13 cellular contexts compared by ENCODE assay signal in genomic region chr3:179265875-179266274, GRCh38. TPM values are rescaled to one million over a fixed set of nuclear protein-coding genes. Genes with fewer than 3 reads are reported as not detected.
DNase-seq lines count a peak whose midpoint lies in the region; ATAC-seq and TF ChIP-seq lines count a peak whose summit lies in the region.
"Had no signal": no experiment of that assay in that cellular context is flagged by ENCODE, and none has a peak within 500 bp of the region (broad histone marks: within the 10 kb centered on the region; RNA-seq: fewer than 3 reads in every experiment).

No MANE protein-coding gene starts in this region.

- H3K27ac Mint-ChIP-seq in activated CD4-positive, alpha-beta T cell treated with anti-CD3 and anti-CD28 coated beads for 36 hours = no peak overlapping the region
- H3K27ac Mint-ChIP-seq in stimulated activated memory B cell treated with anti-CD40 and anti-IgM and Interleukin-4, amounts not matched to agents 10 μg/mL and 1 μg/mL and 100 μg/mL, for 72 hours = peak overlapping the region; percentile 90
- H3K27ac Mint-ChIP-seq in effector memory CD8-positive, alpha-beta T cell = no peak overlapping the region

- no peaks in the 10 kb centered on the region for H3K4me1 ChIP-seq in adrenal gland (replicated peaks in 1 of 2)

- POLR2A ChIA-PET in activated CD4-positive, alpha-beta T cell treated with anti-CD3 and anti-CD28 coated beads for 36 hours (lab: Charles Lee) = no interaction called here

- H3K27me3 ChIP-seq in adrenal gland = no peaks in the 10 kb centered on the region
- H3K27me3 ChIP-seq: cardiac muscle cell had no signal

- no peaks in the 10 kb centered on the region for H3K9me3 Mint-ChIP-seq in activated CD4-positive, alpha-beta T cell treated with anti-CD3 and anti-CD28 coated beads for 36 hours (ENCODE audit: low read depth)
- H3K9me3 Mint-ChIP-seq in stimulated activated memory B cell treated with anti-CD40 and anti-IgM and Interleukin-4, amounts not matched to agents 10 μg/mL and 1 μg/mL and 100 μg/mL, for 72 hours = no peaks in the 10 kb centered on the region
- H3K9me3 Mint-ChIP-seq in effector memory CD8-positive, alpha-beta T cell = no peaks in the 10 kb centered on the region

- no peak for TF ChIP-seq POLR2A in adrenal gland (IDR thresholded peaks at IDR 0.05)

- TF ChIP-seq CTCF in adrenal gland (IDR thresholded peaks at IDR 0.05) = no peak

- H3K4me1 Mint-ChIP-seq in activated CD4-positive, alpha-beta T cell treated with anti-CD3 and anti-CD28 coated beads for 36 hours = peaks cover 4% of the 10 kb centered on the region
- H3K4me1 Mint-ChIP-seq in stimulated activated memory B cell treated with anti-CD40 and anti-IgM and Interleukin-4, amounts not matched to agents 10 μg/mL and 1 μg/mL and 100 μg/mL, for 72 hours = peaks cover 40% of the 10 kb centered on the region
- peaks cover 2 to 9% of the 10 kb centered on the region in 2 donors for H3K4me1 Mint-ChIP-seq in effector memory CD8-positive, alpha-beta T cell (ENCODE audit: low read depth in 2 of 2)

- H3K27ac ChIP-seq in adrenal gland = no peak overlapping the region
- H3K27ac ChIP-seq: cardiac muscle cell had no signal

- WGBS in adrenal gland, 4 donors = 73 to 85% (median 75%) methylated on average over 4 of the region's 4 CpGs

- no peak overlapping the region for H3K4me3 Mint-ChIP-seq in activated CD4-positive, alpha-beta T cell treated with anti-CD3 and anti-CD28 coated beads for 36 hours
- peak overlapping the region; percentile 66 for H3K4me3 Mint-ChIP-seq in stimulated activated memory B cell treated with anti-CD40 and anti-IgM and Interleukin-4, amounts not matched to agents 10 μg/mL and 1 μg/mL and 100 μg/mL, for 72 hours
- H3K4me3 Mint-ChIP-seq in effector memory CD8-positive, alpha-beta T cell = no peak overlapping the region

- no peak for DNase-seq in activated CD4-positive, alpha-beta T cell treated with anti-CD3 and anti-CD28 coated beads for 36 hours
- DNase-seq in activated CD4-positive, alpha-beta T cell treated with anti-CD3 and anti-CD28 coated beads for 48 hours = no peak
- DNase-seq in effector memory CD8-positive, alpha-beta T cell = no peak
- DNase-seq in adrenal gland (no peak), Kasumi-1 (lab: John Stamatoyannopoulos, UW) (no peak)
- DNase-seq: DND-41; NCI-H510A; stimulated activated CD4-positive, alpha-beta T cell treated with anti-CD3 and anti-CD28 coated beads, Interleukin-4, amount 100 ng/mL, for 24 hours had no signal

- no peaks in the 10 kb centered on the region for H3K36me3 Mint-ChIP-seq in activated CD4-positive, alpha-beta T cell treated with anti-CD3 and anti-CD28 coated beads for 36 hours (ENCODE audit: low read depth)
- H3K36me3 Mint-ChIP-seq in stimulated activated memory B cell treated with anti-CD40 and anti-IgM and Interleukin-4, amounts not matched to agents 10 μg/mL and 1 μg/mL and 100 μg/mL, for 72 hours = no peaks in the 10 kb centered on the region
- no peaks in the 10 kb centered on the region for H3K36me3 Mint-ChIP-seq in effector memory CD8-positive, alpha-beta T cell (ENCODE audit: insufficient read depth)

- no peaks in the 10 kb centered on the region for H3K36me3 ChIP-seq in adrenal gland (replicated peaks in 1 of 2)
- H3K36me3 ChIP-seq: cardiac muscle cell had no signal

- intact Hi-C loops in activated CD4-positive, alpha-beta T cell treated with anti-CD3 and anti-CD28 coated beads for 36 hours (cut with DNase I, micrococcal nuclease) = no loop called here
- intact Hi-C loops in adrenal gland (cut with DNase I) = no loop called here

- no peak overlapping the region for H3K4me3 ChIP-seq in adrenal gland
- H3K4me3 ChIP-seq: cardiac muscle cell had no signal

- peaks cover 10% of the 10 kb centered on the region for H3K27me3 Mint-ChIP-seq in activated CD4-positive, alpha-beta T cell treated with anti-CD3 and anti-CD28 coated beads for 36 hours
- no peaks in the 10 kb centered on the region for H3K27me3 Mint-ChIP-seq in stimulated activated memory B cell treated with anti-CD40 and anti-IgM and Interleukin-4, amounts not matched to agents 10 μg/mL and 1 μg/mL and 100 μg/mL, for 72 hours
- H3K27me3 Mint-ChIP-seq in effector memory CD8-positive, alpha-beta T cell = peaks cover 22 to 49% of the 10 kb centered on the region in 2 donors

- CTCF ChIA-PET in activated CD4-positive, alpha-beta T cell treated with anti-CD3 and anti-CD28 coated beads for 36 hours (lab: Charles Lee) = no interaction called here

- ATAC-seq in activated CD4-positive, alpha-beta T cell treated with anti-CD3 and anti-CD28 coated beads for 36 hours = peak; percentile 14
- peak; percentile 46 for ATAC-seq in HG02642 (IDR thresholded peaks at IDR 0.05; ENCODE audit: poor library complexity, unreplicated experiment)
- peak; percentile 67 for ATAC-seq in HG03565 (IDR thresholded peaks at IDR 0.05; ENCODE audit: unreplicated experiment)
- peak; percentile 90 for ATAC-seq in stimulated activated memory B cell treated with anti-CD40 and anti-IgM and Interleukin-4, amounts not matched to agents 10 μg/mL and 1 μg/mL and 100 μg/mL, for 72 hours
- no peak for ATAC-seq in effector memory CD8-positive, alpha-beta T cell (replicated peaks)
- ATAC-seq: left lobe of liver had no signal

- H3K9me3 ChIP-seq in adrenal gland (replicated peaks in 1 of 3) = no peaks in the 10 kb centered on the region

RNA-seq across cellular contexts. Expression of gene KCNMB3, which starts 15.0 kb away (rescaled TPM):
- total RNA-seq in activated CD4-positive, alpha-beta T cell treated with anti-CD3 and anti-CD28 coated beads for 36 hours = under 1 TPM; 0.23 to 0.33 TPM
- 1 to 10 TPM in 6 of 8 donors, under 1 TPM in 2; under 0.01 to 5.5 (median 1.7) TPM for total RNA-seq in adrenal gland
- polyA plus RNA-seq in adrenal gland = 1 to 10 TPM; 2.7 to 4.4 (median 4.3) TPM

RNA-seq across cellular contexts. Expression of gene ZNF639, which starts 57.0 kb away (rescaled TPM):
- 10 to 100 TPM; 31.0 to 39.6 TPM for total RNA-seq in activated CD4-positive, alpha-beta T cell treated with anti-CD3 and anti-CD28 coated beads for 36 hours
- 10 to 100 TPM; 25.9 to 53.4 (median 39.4) TPM for total RNA-seq in adrenal gland
- 10 to 100 TPM; 14.8 to 52.5 (median 19.0) TPM for polyA plus RNA-seq in adrenal gland
